In genomic region chr22:44648821-44649566, GRCh38 we compare ENCODE assay signal across 11 cellular contexts. TPM values are rescaled to one million over a fixed set of nuclear protein-coding genes. Genes with fewer than 3 reads are reported as not detected.
DNase-seq lines count a peak whose midpoint lies in the region; TF ChIP-seq lines count a peak whose summit lies in the region.
"Had no signal": no experiment of that assay in that cellular context is flagged by ENCODE, and none has a peak within 500 bp of the region (broad histone marks: within the 10 kb centered on the region; RNA-seq: fewer than 3 reads in every experiment).

No MANE protein-coding gene starts in this region.

- H3K27ac Mint-ChIP-seq in activated T-helper 2 cell treated with anti-CD3 and anti-CD28 coated beads, Interferon-gamma antibody, Interleukin-2, Interleukin-4, amounts not matched to agents 10 μg/mL and 5 μg/mL and 100 μg/mL, durations not matched to agents 14 hours and 24 hours and 36 hours = no peak overlapping the region

- H3K4me1 ChIP-seq in hepatocyte (ENCODE audit: insufficient read depth) (peaks cover 11% of the 10 kb centered on the region), PC-9 (replicated peaks; ENCODE audit: insufficient read depth) (no peaks in the 10 kb centered on the region)

- no peaks in the 10 kb centered on the region for H3K9me3 Mint-ChIP-seq in activated T-helper 2 cell treated with anti-CD3 and anti-CD28 coated beads, Interferon-gamma antibody, Interleukin-2, Interleukin-4, amounts not matched to agents 10 μg/mL and 5 μg/mL and 100 μg/mL, durations not matched to agents 14 hours and 24 hours and 36 hours

- no peak overlapping the region for H3K4me3 Mint-ChIP-seq in activated T-helper 2 cell treated with anti-CD3 and anti-CD28 coated beads, Interferon-gamma antibody, Interleukin-2, Interleukin-4, amounts not matched to agents 10 μg/mL and 5 μg/mL and 100 μg/mL, durations not matched to agents 14 hours and 24 hours and 36 hours (ENCODE audit: low read depth)

- no peaks in the 10 kb centered on the region for H3K4me1 Mint-ChIP-seq in activated T-helper 2 cell treated with anti-CD3 and anti-CD28 coated beads, Interferon-gamma antibody, Interleukin-2, Interleukin-4, amounts not matched to agents 10 μg/mL and 5 μg/mL and 100 μg/mL, durations not matched to agents 14 hours and 24 hours and 36 hours (ENCODE audit: low read depth)

- H3K36me3 ChIP-seq in hepatocyte (replicated peaks; ENCODE audit: insufficient read depth, low read depth) = no peaks in the 10 kb centered on the region
- H3K36me3 ChIP-seq in PC-9 (ENCODE audit: low read depth) = no peaks in the 10 kb centered on the region

- no peaks in the 10 kb centered on the region for H3K9me3 ChIP-seq in hepatocyte (ENCODE audit: low read depth)
- no peaks in the 10 kb centered on the region for H3K9me3 ChIP-seq in PC-9 (ENCODE audit: insufficient read depth, low read depth)

- TF ChIP-seq CTCF in cardiac fibroblast (IDR thresholded peaks at IDR 0.05; ENCODE audit: low read depth, low read length) (no peak), hepatocyte (IDR thresholded peaks at IDR 0.05; ENCODE audit: poor library complexity) (no peak), PC-9 (conservative IDR thresholded peaks at IDR 0.05) (no peak)

- intact Hi-C loops in PC-9 (cut with micrococcal nuclease; ENCODE audit: unreplicated experiment) = no loop called here
- intact Hi-C loops in activated T-helper 2 cell treated with anti-CD3 and anti-CD28 coated beads, Interferon-gamma antibody, Interleukin-2, Interleukin-4, amounts not matched to agents 10 μg/mL and 5 μg/mL and 100 μg/mL, durations not matched to agents 14 hours and 24 hours and 36 hours (cut with micrococcal nuclease) = no loop called here

- WGBS in hepatocyte (ENCODE audit: low lambda C conversion rate, missing lambda C conversion rate) = 69% methylated on average over 20 of the region's 20 CpGs

- POLR2A ChIA-PET in HEK293T (lab: Yijun Ruan, JAX) = no interaction called here
- POLR2A ChIA-PET in PC-9 (lab: Charles Lee; ENCODE audit: unreplicated experiment) = interaction anchor here (0.6 kb wide), 1 partner anchor 38 kb away, joined by 3 read pairs; no protein-coding TSS in a partner anchor

- H3K4me2 ChIP-seq in hepatocyte (peak overlapping the region; percentile 39), PC-9 (no peak overlapping the region)

- H3K9me2 ChIP-seq in hepatocyte (replicated peaks; ENCODE audit: insufficient read depth) = no peaks in the 10 kb centered on the region
- H3K9me2 ChIP-seq in PC-9 (ENCODE audit: insufficient read depth) = no peaks in the 10 kb centered on the region

- H4K20me1 ChIP-seq in hepatocyte (ENCODE audit: insufficient read depth, poor library complexity, severe bottlenecking) = no peaks in the 10 kb centered on the region
- H4K20me1 ChIP-seq in PC-9 (ENCODE audit: insufficient read depth) = no peaks in the 10 kb centered on the region

- H3K36me3 Mint-ChIP-seq in activated T-helper 2 cell treated with anti-CD3 and anti-CD28 coated beads, Interferon-gamma antibody, Interleukin-2, Interleukin-4, amounts not matched to agents 10 μg/mL and 5 μg/mL and 100 μg/mL, durations not matched to agents 14 hours and 24 hours and 36 hours (ENCODE audit: low read depth) = no peaks in the 10 kb centered on the region

- no peak overlapping the region for H2AFZ ChIP-seq in hepatocyte
- H2AFZ ChIP-seq in PC-9 = no peak overlapping the region

- no peak overlapping the region for H3K4me3 ChIP-seq in cardiac fibroblast (replicated peaks in 1 of 2; ENCODE audit: low read depth in 2 of 2, low read length in 2 of 2)
- H3K4me3 ChIP-seq in hepatocyte = no peak overlapping the region
- no peak overlapping the region for H3K4me3 ChIP-seq in skeletal muscle cell (ENCODE audit: low read depth, low read length)
- no peak overlapping the region for H3K4me3 ChIP-seq in PC-9

- DNase-seq in GM04504 (ENCODE audit: low read depth) (peak; percentile 99), cardiac fibroblast (ENCODE audit: low read depth in 2 of 2) (peak; percentile 29 to 80), hepatocyte (ENCODE audit: low spot score) (peak; percentile 74), skeletal muscle cell (ENCODE audit: low read depth) (peak; percentile 30), HEK293T (ENCODE audit: extremely low spot score) (no peak), PC-9 (no peak)
- DNase-seq in stimulated activated naive CD4-positive, alpha-beta T cell (lab: John Stamatoyannopoulos, UW) = no peak
- DNase-seq in activated T-helper 2 cell treated with anti-CD3 and anti-CD28 coated beads, Interferon-gamma antibody, Interleukin-2, Interleukin-4, amounts not matched to agents 10 μg/mL and 5 μg/mL and 100 μg/mL, durations not matched to agents 14 hours and 24 hours and 36 hours (ENCODE audit: low spot score) = no peak
- DNase-seq: Calu3, NCI-H2107 had no signal

- H3K27me3 Mint-ChIP-seq in activated T-helper 2 cell treated with anti-CD3 and anti-CD28 coated beads, Interferon-gamma antibody, Interleukin-2, Interleukin-4, amounts not matched to agents 10 μg/mL and 5 μg/mL and 100 μg/mL, durations not matched to agents 14 hours and 24 hours and 36 hours (ENCODE audit: low read depth) = peaks cover 8% of the 10 kb centered on the region

- H3K27ac ChIP-seq in hepatocyte (peak overlapping the region; percentile 95), PC-9 (no peak overlapping the region)
- H3K27ac ChIP-seq: HL-60 had no signal

- BruUV-seq in PC-9 (replicated peaks; lab: Mats Ljungman, UMichigan) = no TSS peak

- 0 out of 2 replicates have a peak, but pooled peaks cover 6% of the 10 kb centered on the region for H3F3A ChIP-seq in PC-9 (ENCODE audit: insufficient read depth, low read depth)

- CTCF ChIA-PET in HEK293T (lab: Yijun Ruan, JAX) (interaction anchor here (0.6 kb wide), 1 partner anchor 316 kb away, joined by 3 read pairs; no protein-coding TSS in a partner anchor), PC-9 (lab: Charles Lee) (no interaction called here)

- H3K79me2 ChIP-seq in hepatocyte = no peaks in the 10 kb centered on the region
- no peaks in the 10 kb centered on the region for H3K79me2 ChIP-seq in PC-9 (ENCODE audit: low read depth)

- H3K27me3 ChIP-seq in hepatocyte = no peaks in the 10 kb centered on the region
- H3K27me3 ChIP-seq in PC-9 (ENCODE audit: insufficient read depth, low read depth) = peaks cover 78% of the 10 kb centered on the region

TF ChIP-seq in HEK293T, 16 proteins besides CTCF, POLR2A, EP300 and RAD21:
- TF ChIP-seq LEF1 (IDR thresholded peaks at IDR 0.05; ENCODE audit: borderline replicate concordance) (no peak), PKNOX1 (IDR thresholded peaks at IDR 0.05) (no peak), SUZ12 (IDR thresholded peaks at IDR 0.05) (no peak), ARNT (IDR thresholded peaks at IDR 0.05) (no peak), ZNF384 (IDR thresholded peaks at IDR 0.05) (no peak), L3MBTL2 (conservative IDR thresholded peaks at IDR 0.05) (no peak), BHLHE40 (IDR thresholded peaks at IDR 0.05; ENCODE audit: borderline replicate concordance) (no peak), FOXA1 (IDR thresholded peaks at IDR 0.05) (no peak), FOXM1 (IDR thresholded peaks at IDR 0.05; ENCODE audit: borderline replicate concordance) (no peak), FOXK2 (IDR thresholded peaks at IDR 0.05) (no peak), NFRKB (IDR thresholded peaks at IDR 0.05) (no peak), TARDBP (IDR thresholded peaks at IDR 0.05) (no peak), CTBP1 (IDR thresholded peaks at IDR 0.05; ENCODE audit: borderline replicate concordance) (no peak)

RNA-seq across cellular contexts. Expression of gene PRR5, which starts 53.0 kb away (rescaled TPM):
- total RNA-seq in hepatocyte (44.2 and 65.1 TPM in 2 replicates), PC-9 (2021) (22.1 and 27.3 TPM in 2 replicates)
- 84.9 and 91.2 TPM in 2 replicates for polyA plus RNA-seq in hepatocyte
- total RNA-seq in activated T-helper 2 cell treated with anti-CD3 and anti-CD28 coated beads, Interferon-gamma antibody, Interleukin-2, Interleukin-4, amounts not matched to agents 10 μg/mL and 5 μg/mL and 100 μg/mL, durations not matched to agents 14 hours and 24 hours and 36 hours = 19.8 TPM in 2 replicates

Comparison
In these comparisons a context has a peak if more than half of its experiments do, and no peak if none do; other contexts are left out.
1. DNase-seq: peak in GM04504 (single experiment), cardiac fibroblast (2 of 2), hepatocyte (single experiment) and skeletal muscle cell (single experiment); none in stimulated activated naive CD4-positive, alpha-beta T cell (0 of 6), HEK293T (single experiment), PC-9 (0 of 2) and activated T-helper 2 cell treated with anti-CD3 and anti-CD28 coated beads, Interferon-gamma antibody, Interleukin-2, Interleukin-4, amounts not matched to agents 10 μg/mL and 5 μg/mL and 100 μg/mL, durations not matched to agents 14 hours and 24 hours and 36 hours (single experiment).